In genomic region chr19:35757231-35757748, GRCh38 we compare ENCODE assay signal across 8 cellular contexts. TPM values are rescaled to one million over a fixed set of nuclear protein-coding genes. Genes with fewer than 3 reads are reported as not detected.
DNase-seq lines count a peak whose midpoint lies in the region; ATAC-seq, FAIRE-seq and TF ChIP-seq lines count a peak whose summit lies in the region.

No MANE protein-coding gene starts in this region.

- H3K4me1 ChIP-seq in liver (ENCODE audit: control insufficient read depth in 4 of 4, insufficient read depth in 4 of 4, low read length in 3 of 4) (peaks cover 14 to 19% (median 18%) of the 10 kb centered on the region in 4 donors), stomach smooth muscle (ENCODE audit: control insufficient read depth, insufficient read depth, low read length) (peaks cover 44% of the 10 kb centered on the region)

- 13% methylated on average over 19 of the region's 19 CpGs for WGBS in liver

- DNase-seq in AG09309 (ENCODE audit: low read depth) (peak; percentile 57), coronary artery (ENCODE audit: low spot score) (peak; percentile 99), GM12892 (ENCODE audit: insufficient read length) (no peak), NCI-H1436 treated with DMSO at 0.1 percent for 48 hours (lab: John Stamatoyannopoulos, UW) (no peak)

- TF ChIP-seq RAD21 in liver (IDR thresholded peaks at IDR 0.05) = no peak

- no peak for TF ChIP-seq CTCF in AG09309 (IDR thresholded peaks at IDR 0.05; ENCODE audit: control insufficient read depth, insufficient read depth, low read depth, low read length, missing control alignments)
- TF ChIP-seq CTCF in coronary artery (IDR thresholded peaks at IDR 0.05) = no peak
- TF ChIP-seq CTCF in liver (IDR thresholded peaks at IDR 0.05; ENCODE audit: low read depth, low read length, missing input control) = no peak

- H3K27me3 ChIP-seq in liver (ENCODE audit: control insufficient read depth in 4 of 4, insufficient read depth in 4 of 4, low read length in 3 of 4) (no peaks in the 10 kb centered on the region), stomach smooth muscle (ENCODE audit: control insufficient read depth in 1 of 2, insufficient read depth in 2 of 2, low read length in 2 of 2) (no peaks in the 10 kb centered on the region)

- no peak for TF ChIP-seq POLR2A in GM12892 (IDR thresholded peaks at IDR 0.05; ENCODE audit: low read depth, low read length)

- no peak for FAIRE-seq in GM12892 (lab: Jason Lieb, UNC)

- H3K27ac ChIP-seq in coronary artery (peak overlapping the region; percentile 100), liver (ENCODE audit: low read depth in 1 of 2, low read length in 2 of 2) (peak overlapping the region; percentile 91 to 95), stomach smooth muscle (ENCODE audit: low read length) (peak overlapping the region; percentile 100)

- ATAC-seq in GM18907 (IDR thresholded peaks at IDR 0.05; ENCODE audit: unreplicated experiment) = peak; percentile 4

- no peak overlapping the region for H3K9ac ChIP-seq in liver (ENCODE audit: low read depth in 1 of 2, low read length in 2 of 2)
- H3K9ac ChIP-seq in stomach smooth muscle (ENCODE audit: low read length in 2 of 2) = peak overlapping the region; percentile 99 to 100

- H3K36me3 ChIP-seq in liver (ENCODE audit: control insufficient read depth in 4 of 4, insufficient read depth in 3 of 4, low read depth in 1 of 4, low read length in 3 of 4) = peaks cover 0 to 24% (median 10%) of the 10 kb centered on the region in 4 donors
- H3K36me3 ChIP-seq in stomach smooth muscle (ENCODE audit: control insufficient read depth in 2 of 2, insufficient read depth in 2 of 2, low read length in 2 of 2) = peaks cover 21 to 24% of the 10 kb centered on the region in 2 donors

- H3K4me3 ChIP-seq in AG09309 (ENCODE audit: control insufficient read depth, low read depth, low read length) = peak overlapping the region; percentile 55
- H3K4me3 ChIP-seq in coronary artery = peak overlapping the region; percentile 79
- peak overlapping the region; percentile 42 to 48 (median 42) for H3K4me3 ChIP-seq in liver (ENCODE audit: low read depth in 1 of 3, low read length in 3 of 3)
- peak overlapping the region; percentile 87 to 99 for H3K4me3 ChIP-seq in stomach smooth muscle (ENCODE audit: low read length in 2 of 2)

- H3K9me3 ChIP-seq in liver (ENCODE audit: control insufficient read depth in 4 of 4, low read length in 3 of 4) = no peaks in the 10 kb centered on the region
- no peaks in the 10 kb centered on the region for H3K9me3 ChIP-seq in stomach smooth muscle (ENCODE audit: control insufficient read depth in 2 of 2, low read length in 2 of 2)

TF ChIP-seq in PFSK-1, 5 proteins besides CTCF, POLR2A, EP300 and RAD21:
- TF ChIP-seq TAF1 (IDR thresholded peaks at IDR 0.05; ENCODE audit: borderline replicate concordance, insufficient read depth, low read length) (no peak), SIN3A (IDR thresholded peaks at IDR 0.05; ENCODE audit: borderline replicate concordance, insufficient read depth, low read length) (no peak), POLR2AphosphoS5 (IDR thresholded peaks at IDR 0.05; ENCODE audit: low read depth, low read length) (0 out of 2 replicates have a peak, but pooled peaks have one; percentile 14), REST (IDR thresholded peaks at IDR 0.05; ENCODE audit: insufficient read depth in 1 of 2, low read depth in 2 of 2, low read length in 2 of 2) (0 out of 4 replicates have a peak, but pooled peaks of 1 of the 2 experiments have one; percentile 9), FOXP2 (optimal IDR thresholded peaks at IDR 0.05; ENCODE audit: borderline replicate concordance, extremely low read depth, extremely low read length, insufficient read depth) (no peak)

TF ChIP-seq in liver, 16 proteins besides CTCF, POLR2A, EP300 and RAD21:
- TF ChIP-seq RXRA (IDR thresholded peaks at IDR 0.05) (no peak), NR2F2 (IDR thresholded peaks at IDR 0.05) (peak; percentile 64), JUND (IDR thresholded peaks at IDR 0.05) (peak; percentile 49 to 55)

RNA-seq across cellular contexts. Expression of gene HSPB6, which starts 0.5 kb away (rescaled TPM):
- polyA plus RNA-seq in PFSK-1 (2012; ENCODE audit: insufficient read length, low read depth) = 1.2 TPM
- 1 to 10 TPM; 2.7 to 4.4 TPM for total RNA-seq in liver
- polyA plus RNA-seq in liver = 10 to 100 TPM in 1 of 2 donors, 1 to 10 TPM in 1; 6.9 to 17.7 TPM
- polyA plus RNA-seq in GM12892 (2012; ENCODE audit: missing spikeins) = not detected

RNA-seq across cellular contexts. Expression of gene PROSER3, which starts 0.7 kb away (rescaled TPM):
- polyA plus RNA-seq in PFSK-1 (2012; ENCODE audit: insufficient read length, low read depth) = 12.8 TPM
- total RNA-seq in liver = 1 to 10 TPM; 2.1 to 4.5 TPM
- polyA plus RNA-seq in liver = 1 to 10 TPM; 2.4 to 3.1 TPM
- 11.8 TPM for polyA plus RNA-seq in GM12892 (2012; ENCODE audit: missing spikeins)

RNA-seq across cellular contexts. Expression of gene LIN37, which starts 8.9 kb away (rescaled TPM):
- 30.6 TPM for polyA plus RNA-seq in PFSK-1 (2012; ENCODE audit: insufficient read length, low read depth)
- 1 to 10 TPM; 2.6 to 7.0 TPM for total RNA-seq in liver
- 1 to 10 TPM; 5.8 to 6.3 TPM for polyA plus RNA-seq in liver
- polyA plus RNA-seq in GM12892 (2012; ENCODE audit: missing spikeins) = 9.0 TPM

RNA-seq across cellular contexts. Expression of gene PSENEN, which starts 11.8 kb away (rescaled TPM):
- 30.6 TPM for polyA plus RNA-seq in PFSK-1 (2012; ENCODE audit: insufficient read length, low read depth)
- total RNA-seq in liver = 1 to 10 TPM; 7.4 to 7.7 TPM
- polyA plus RNA-seq in liver = 10 to 100 TPM; 33.8 to 58.1 TPM
- 41.4 TPM for polyA plus RNA-seq in GM12892 (2012; ENCODE audit: missing spikeins)

RNA-seq across cellular contexts. Expression of gene U2AF1L4, which starts 12.1 kb away (rescaled TPM):
- 34.4 TPM for polyA plus RNA-seq in PFSK-1 (2012; ENCODE audit: insufficient read length, low read depth)
- 10 to 100 TPM in 1 of 2 donors, 1 to 10 TPM in 1; 4.5 to 14.8 TPM for total RNA-seq in liver
- 10 to 100 TPM; 12.0 to 36.5 TPM for polyA plus RNA-seq in liver
- 10.4 TPM for polyA plus RNA-seq in GM12892 (2012; ENCODE audit: missing spikeins)

Comparison
In these comparisons a context has a peak if more than half of its experiments do, and no peak if none do; other contexts are left out.
1. DNase-seq: peak in AG09309 (single experiment) and coronary artery (single experiment); none in GM12892 (single experiment) and NCI-H1436 treated with DMSO at 0.1 percent for 48 hours (single experiment).
2. H3K4me3 ChIP-seq: peak in every context shown above with its lines; median percentile 93 in stomach smooth muscle; 79 in coronary artery; 55 in AG09309; 42 in liver.
3. H3K9ac ChIP-seq: peak in stomach smooth muscle (2 of 2); none in liver (0 of 2).
4. Peak in every context shown above with its lines, with median percentiles within 50 percentile points of each other: H3K27ac ChIP-seq.